19 cellular contexts compared by ENCODE assay signal in genomic region chr22:28927526-28928089, GRCh38.
"Had no signal": no experiment of that assay in that cellular context is flagged by ENCODE, and none has a peak within 500 bp of the region (broad histone marks: within the 10 kb centered on the region; RNA-seq: fewer than 3 reads in every experiment).

No MANE protein-coding gene starts in this region.

- DNase-seq: activated CD4-positive, alpha-beta T cell treated with anti-CD3 and anti-CD28 coated beads for 48 hours; activated CD8-positive, alpha-beta memory T cell treated with anti-CD3 and anti-CD28 coated beads, Interleukin-2, amount 10 ng/mL, durations not matched to agents 7 days and 5 days; activated CD8-positive, alpha-beta T cell treated with anti-CD3 and anti-CD28 coated beads for 36 hours; activated effector memory CD4-positive, alpha-beta T cell treated with anti-CD3 and anti-CD28 coated beads, Interleukin-2, amount 50 U/mL, for 16 hours; activated naive CD4-positive, alpha-beta T cell treated with anti-CD3 and anti-CD28 coated beads, Interleukin-2, amount 50 U/mL, for 16 hours; activated naive CD8-positive, alpha-beta T cell treated with anti-CD3 and anti-CD28 coated beads, Interleukin-2, amount 50 U/mL, for 24 hours; activated T-cell treated with anti-CD3 and anti-CD28 coated beads for 4 hours; cortex of kidney; heart left ventricle; mucosa of descending colon; retina; stimulated activated CD4-positive, alpha-beta T cell treated with anti-CD3 and anti-CD28 coated beads, Interleukin-4, amount 100 ng/mL, for 24 hours; stimulated activated naive CD4-positive, alpha-beta T cell treated with Interleukin-2 at 50 U/mL for 16 hours; T-helper 1 cell had no signal

- H3K9me3 ChIP-seq: heart left ventricle, mucosa of descending colon, thoracic aorta had no signal

- H3K4me3 ChIP-seq: cardiac muscle cell, heart left ventricle, mucosa of descending colon, thoracic aorta had no signal

- H3K27ac ChIP-seq: cardiac muscle cell, epithelial cell of prostate, heart left ventricle, thoracic aorta had no signal

- ATAC-seq: activated CD8-positive, alpha-beta memory T cell treated with anti-CD3 and anti-CD28 coated beads, Interleukin-2, amount 10 ng/mL, durations not matched to agents 7 days and 5 days; activated CD8-positive, alpha-beta T cell treated with anti-CD3 and anti-CD28 coated beads for 36 hours; activated naive CD8-positive, alpha-beta T cell treated with anti-CD3 and anti-CD28 coated beads, Interleukin-2, amount 50 U/mL, for 24 hours; heart left ventricle; mucosa of descending colon had no signal

- H3K36me3 ChIP-seq: cardiac muscle cell, heart left ventricle, thoracic aorta had no signal

- H3K27me3 ChIP-seq: cardiac muscle cell, heart left ventricle had no signal

- FAIRE-seq: islet of Langerhans, TTC549 had no signal
